Comparison of ENCODE assay signal across 10 cellular contexts in the genomic region with DNA sequence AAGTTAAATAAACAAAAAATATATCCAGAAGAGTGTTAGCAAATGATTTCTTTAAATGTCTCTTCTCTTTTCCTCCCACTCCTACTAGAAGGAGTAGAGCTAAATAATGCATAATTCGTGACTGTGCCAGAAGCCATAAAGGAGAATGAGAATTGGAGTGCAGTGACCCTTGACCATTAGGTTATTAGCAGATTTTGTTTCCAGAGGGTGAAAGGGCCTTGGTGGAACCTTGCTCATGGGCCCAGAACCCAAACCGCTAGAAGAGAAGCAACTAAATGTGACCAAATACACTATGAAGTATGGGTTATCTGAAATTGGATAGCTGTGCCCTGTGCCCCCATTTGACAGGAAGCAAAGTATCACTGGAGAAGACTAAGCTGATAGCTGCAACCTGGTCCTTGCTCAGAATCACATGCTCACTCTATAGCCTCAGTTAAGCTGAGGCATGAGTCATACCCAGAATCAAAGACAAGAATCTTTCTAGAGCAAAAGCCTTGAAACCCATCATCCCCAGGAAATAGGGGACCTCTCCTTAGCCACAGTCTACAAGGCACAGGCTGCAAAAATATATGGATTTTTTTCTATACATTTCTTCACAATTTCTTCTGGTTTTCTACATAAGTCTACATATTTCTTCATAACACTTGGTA. TPM values are rescaled to one million over a fixed set of nuclear protein-coding genes. Genes with fewer than 3 reads are reported as not detected.
A peak's percentile ranks its signal among the peaks of the same experiment; 100 is the strongest.
DNase-seq lines count a peak whose midpoint lies in the region; ATAC-seq and FAIRE-seq lines count a peak whose summit lies in the region.
"Had no signal": no experiment of that assay in that cellular context is flagged by ENCODE, and none has a peak within 500 bp of the region (broad histone marks: within the 10 kb centered on the region; RNA-seq: fewer than 3 reads in every experiment).

No MANE protein-coding gene starts in this region.

- peak; percentile 70 for DNase-seq in activated CD8-positive, alpha-beta memory T cell treated with anti-CD3 and anti-CD28 coated beads, Interleukin-2, amount 10 ng/mL, durations not matched to agents 7 days and 5 days
- no peak for DNase-seq in activated CD8-positive, alpha-beta memory T cell treated with anti-CD3 and anti-CD28 coated beads, Interleukin-2, amount 50 U/mL, for 48 hours
- DNase-seq in OCI-M1 (lab: John Stamatoyannopoulos, UW) (peak; percentile 46), small intestine (peak; percentile 43), NCI-H2107 treated with DMSO at 0.1 percent for 48 hours (lab: John Stamatoyannopoulos, UW; ENCODE audit: unreplicated experiment) (no peak), NCI-H2081 (lab: John Stamatoyannopoulos, UW) (no peak)

- H3K27me3 Mint-ChIP-seq in activated CD8-positive, alpha-beta memory T cell treated with anti-CD3 and anti-CD28 coated beads, Interleukin-2, amount 10 ng/mL, durations not matched to agents 7 days and 5 days = no peaks in the 10 kb centered on the region

- peak; percentile 88 for ATAC-seq in activated CD8-positive, alpha-beta memory T cell treated with anti-CD3 and anti-CD28 coated beads, Interleukin-2, amount 10 ng/mL, durations not matched to agents 7 days and 5 days
- ATAC-seq in HG02588 (IDR thresholded peaks at IDR 0.05; ENCODE audit: unreplicated experiment) (peak; percentile 41), HG03045 (IDR thresholded peaks at IDR 0.05; ENCODE audit: unreplicated experiment) (no peak)

- H3K9me3 ChIP-seq in small intestine (ENCODE audit: control insufficient read depth, low read depth) = no peaks in the 10 kb centered on the region

- H3K9me3 Mint-ChIP-seq in activated CD8-positive, alpha-beta memory T cell treated with anti-CD3 and anti-CD28 coated beads, Interleukin-2, amount 10 ng/mL, durations not matched to agents 7 days and 5 days (ENCODE audit: low read depth) = no peaks in the 10 kb centered on the region

- CTCF ChIA-PET in activated CD8-positive, alpha-beta memory T cell treated with anti-CD3 and anti-CD28 coated beads, Interleukin-2, amount 10 ng/mL, durations not matched to agents 7 days and 5 days (lab: Charles Lee) = interaction anchor here (0.7 to 1.7 kb wide), 8 partner anchors 9 to 124 kb away, joined by 3 to 6 read pairs (median 3); no protein-coding TSS in a partner anchor

- no peak overlapping the region for H3K27ac ChIP-seq in small intestine (ENCODE audit: low read depth in 1 of 2, low read length in 1 of 2)

- H3K4me1 ChIP-seq in small intestine (ENCODE audit: control insufficient read depth in 2 of 2, insufficient read depth in 1 of 2, low read depth in 1 of 2, low read length in 1 of 2) = no peaks in the 10 kb centered on the region

- peak overlapping the region; percentile 20 for H3K4me3 Mint-ChIP-seq in activated CD8-positive, alpha-beta memory T cell treated with anti-CD3 and anti-CD28 coated beads, Interleukin-2, amount 10 ng/mL, durations not matched to agents 7 days and 5 days
- H3K4me3 Mint-ChIP-seq: neural crest cell had no signal

- no peak for FAIRE-seq in small intestine (lab: Jason Lieb, UNC)
- FAIRE-seq: H1 had no signal

- peak overlapping the region; percentile 37 for H3K27ac Mint-ChIP-seq in activated CD8-positive, alpha-beta memory T cell treated with anti-CD3 and anti-CD28 coated beads, Interleukin-2, amount 10 ng/mL, durations not matched to agents 7 days and 5 days

- peaks cover 16% of the 10 kb centered on the region for H3K36me3 Mint-ChIP-seq in activated CD8-positive, alpha-beta memory T cell treated with anti-CD3 and anti-CD28 coated beads, Interleukin-2, amount 10 ng/mL, durations not matched to agents 7 days and 5 days

- no peaks in the 10 kb centered on the region for H3K36me3 ChIP-seq in small intestine (ENCODE audit: control insufficient read depth in 2 of 2, insufficient read depth in 2 of 2, low read length in 2 of 2)

- 25 to 67% (median 40%) methylated on average over 2 of the region's 2 CpGs for WGBS in small intestine, 3 donors

- H3K4me1 Mint-ChIP-seq in activated CD8-positive, alpha-beta memory T cell treated with anti-CD3 and anti-CD28 coated beads, Interleukin-2, amount 10 ng/mL, durations not matched to agents 7 days and 5 days = peaks cover 76% of the 10 kb centered on the region

- H3K4me3 ChIP-seq in small intestine (ENCODE audit: low read depth in 1 of 2, low read length in 2 of 2) = no peak overlapping the region

- no peaks in the 10 kb centered on the region for H3K27me3 ChIP-seq in small intestine (ENCODE audit: control insufficient read depth in 2 of 2, insufficient read depth in 2 of 2, low read length in 2 of 2)

RNA-seq across cellular contexts. Expression of gene CAPSL, which starts 36.3 kb away (rescaled TPM):
- total RNA-seq in activated CD8-positive, alpha-beta memory T cell treated with anti-CD3 and anti-CD28 coated beads, Interleukin-2, amount 10 ng/mL, durations not matched to agents 7 days and 5 days = under 1 TPM in 1 of 2 experiments, not detected in 1; 0.47 TPM
- polyA plus RNA-seq in small intestine = not detected
- total RNA-seq: H1, neural crest cell had no signal
- polyA plus RNA-seq: H1 had no signal

RNA-seq across cellular contexts. Expression of gene IL7R, which starts 45.5 kb away (rescaled TPM):
- total RNA-seq in activated CD8-positive, alpha-beta memory T cell treated with anti-CD3 and anti-CD28 coated beads, Interleukin-2, amount 10 ng/mL, durations not matched to agents 7 days and 5 days = 10 to 100 TPM; 10.4 to 30.7 TPM
- 1 to 10 TPM; 2.9 to 8.0 (median 5.9) TPM for polyA plus RNA-seq in small intestine
- total RNA-seq: H1, neural crest cell had no signal
- polyA plus RNA-seq: H1 had no signal

Comparison
In these comparisons a context has a peak if more than half of its experiments do, and no peak if none do; other contexts are left out.
1. DNase-seq: peak in activated CD8-positive, alpha-beta memory T cell treated with anti-CD3 and anti-CD28 coated beads, Interleukin-2, amount 10 ng/mL, durations not matched to agents 7 days and 5 days (single experiment), OCI-M1 (single experiment) and small intestine (single experiment); none in activated CD8-positive, alpha-beta memory T cell treated with anti-CD3 and anti-CD28 coated beads, Interleukin-2, amount 50 U/mL, for 48 hours (single experiment), NCI-H2107 treated with DMSO at 0.1 percent for 48 hours (single experiment) and NCI-H2081 (0 of 2).